ENCODE assay signal across 17 cellular contexts in the genomic region with DNA sequence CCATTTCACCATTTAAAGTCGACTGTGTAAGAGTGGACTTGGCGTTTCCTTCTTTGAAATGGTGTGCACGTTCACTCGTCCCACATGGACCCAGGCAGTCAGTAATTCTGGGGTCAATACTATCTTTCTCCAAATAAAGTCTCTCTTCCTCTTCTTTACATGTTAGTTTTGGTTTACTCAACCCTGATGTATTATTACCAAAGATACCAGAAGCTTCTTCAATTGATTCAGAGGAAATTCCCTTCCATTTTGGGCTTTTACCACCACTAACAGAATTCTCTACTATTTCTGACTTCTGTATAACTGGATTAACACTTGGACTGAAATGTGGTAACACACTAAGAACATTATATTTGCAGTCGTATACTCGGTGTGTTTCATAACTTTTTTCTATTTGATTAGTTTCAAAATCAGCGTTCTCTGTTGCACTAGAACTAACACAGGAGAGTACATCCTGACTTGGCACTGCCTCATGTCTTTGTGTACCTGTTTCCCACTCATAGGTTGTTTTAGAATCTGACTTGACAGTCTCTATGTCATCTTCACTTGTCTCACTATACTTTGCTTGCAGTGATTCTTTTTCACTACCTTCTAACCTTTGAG.
DNase-seq lines count a peak whose midpoint lies in the region; ATAC-seq and TF ChIP-seq lines count a peak whose summit lies in the region.
"Had no signal": no experiment of that assay in that cellular context is flagged by ENCODE, and none has a peak within 500 bp of the region (broad histone marks: within the 10 kb centered on the region; RNA-seq: fewer than 3 reads in every experiment).

No MANE protein-coding gene starts in this region.

- peak; percentile 49 for ATAC-seq in GM18511 (IDR thresholded peaks at IDR 0.05; ENCODE audit: unreplicated experiment)
- no peak for ATAC-seq in activated CD8-positive, alpha-beta T cell treated with anti-CD3 and anti-CD28 coated beads, Interleukin-2, amount 10 ng/mL, durations not matched to agents 7 days and 5 days
- no peak for ATAC-seq in HG03097 (IDR thresholded peaks at IDR 0.05; ENCODE audit: low FRiP score, unreplicated experiment)
- ATAC-seq in GM19452 (IDR thresholded peaks at IDR 0.05; ENCODE audit: unreplicated experiment), result no peak
- ATAC-seq: esophagus mucosa, Panc1, WTC11 had no signal

- H3K27me3 Mint-ChIP-seq in activated CD8-positive, alpha-beta T cell treated with anti-CD3 and anti-CD28 coated beads, Interleukin-2, amount 10 ng/mL, durations not matched to agents 7 days and 5 days (ENCODE audit: low read depth), result no peaks in the 10 kb centered on the region
- no peaks in the 10 kb centered on the region for H3K27me3 Mint-ChIP-seq in progenitor cell of endocrine pancreas

- peaks cover 5% of the 10 kb centered on the region for H3K4me1 Mint-ChIP-seq in activated CD8-positive, alpha-beta T cell treated with anti-CD3 and anti-CD28 coated beads, Interleukin-2, amount 10 ng/mL, durations not matched to agents 7 days and 5 days (ENCODE audit: low read depth)
- H3K4me1 Mint-ChIP-seq in progenitor cell of endocrine pancreas (ENCODE audit: low read depth), result peaks cover 3% of the 10 kb centered on the region

- TF ChIP-seq CTCF in progenitor cell of endocrine pancreas (IDR thresholded peaks at IDR 0.05; ENCODE audit: unreplicated experiment), result no peak

- CTCF ChIA-PET in activated CD8-positive, alpha-beta T cell treated with anti-CD3 and anti-CD28 coated beads, Interleukin-2, amount 10 ng/mL, durations not matched to agents 7 days and 5 days (lab: Charles Lee), result no interaction called here

- peak overlapping the region; percentile 23 for H3K27ac Mint-ChIP-seq in activated CD8-positive, alpha-beta T cell treated with anti-CD3 and anti-CD28 coated beads, Interleukin-2, amount 10 ng/mL, durations not matched to agents 7 days and 5 days
- H3K27ac Mint-ChIP-seq in progenitor cell of endocrine pancreas, result peak overlapping the region; percentile 65
- H3K27ac Mint-ChIP-seq: WTC11 had no signal

- H3K36me3 Mint-ChIP-seq in activated CD8-positive, alpha-beta T cell treated with anti-CD3 and anti-CD28 coated beads, Interleukin-2, amount 10 ng/mL, durations not matched to agents 7 days and 5 days (ENCODE audit: low read depth), result peaks cover 30% of the 10 kb centered on the region
- H3K36me3 Mint-ChIP-seq in progenitor cell of endocrine pancreas (ENCODE audit: insufficient read depth), result peaks cover 3% of the 10 kb centered on the region

- H3K4me3 Mint-ChIP-seq in activated CD8-positive, alpha-beta T cell treated with anti-CD3 and anti-CD28 coated beads, Interleukin-2, amount 10 ng/mL, durations not matched to agents 7 days and 5 days, result no peak overlapping the region
- H3K4me3 Mint-ChIP-seq in progenitor cell of endocrine pancreas (ENCODE audit: low read depth), result no peak overlapping the region
- H3K4me3 Mint-ChIP-seq: WTC11 had no signal

- H3K9me3 Mint-ChIP-seq in activated CD8-positive, alpha-beta T cell treated with anti-CD3 and anti-CD28 coated beads, Interleukin-2, amount 10 ng/mL, durations not matched to agents 7 days and 5 days (ENCODE audit: insufficient read depth), result no peaks in the 10 kb centered on the region
- no peaks in the 10 kb centered on the region for H3K9me3 Mint-ChIP-seq in progenitor cell of endocrine pancreas (ENCODE audit: low read depth)
- H3K9me3 Mint-ChIP-seq: WTC11 had no signal

- DNase-seq in SIG-M5 treated with dmso at 0.1 percent for 504 hours (lab: John Stamatoyannopoulos, UW; ENCODE audit: unreplicated experiment) (peak; percentile 35), SIG-M5 (lab: John Stamatoyannopoulos, UW) (no peak), progenitor cell of endocrine pancreas (ENCODE audit: low spot score, unreplicated experiment) (no peak), NCI-H524 treated with DMSO at 0.1 percent for 48 hours (lab: John Stamatoyannopoulos, UW) (no peak)
- DNase-seq in activated CD8-positive, alpha-beta T cell treated with anti-CD3 and anti-CD28 coated beads, Interleukin-2, amount 10 ng/mL, durations not matched to agents 7 days and 5 days, result no peak
- DNase-seq: 8988T, aorta, Karpas-422, kidney, NCI-H1694, NCI-H526 had no signal

- POLR2A ChIA-PET in activated CD8-positive, alpha-beta T cell treated with anti-CD3 and anti-CD28 coated beads, Interleukin-2, amount 10 ng/mL, durations not matched to agents 7 days and 5 days (lab: Charles Lee), result no interaction called here
